In genomic region chr15:70111203-70112017, GRCh38 we compare ENCODE assay signal across 9 cellular contexts. TPM values are rescaled to one million over a fixed set of nuclear protein-coding genes. Genes with fewer than 3 reads are reported as not detected.
A peak's percentile ranks its signal among the peaks of the same experiment; 100 is the strongest.
DNase-seq lines count a peak whose midpoint lies in the region; ATAC-seq and TF ChIP-seq lines count a peak whose summit lies in the region.
"Had no signal": no experiment of that assay in that cellular context is flagged by ENCODE, and none has a peak within 500 bp of the region (broad histone marks: within the 10 kb centered on the region; RNA-seq: fewer than 3 reads in every experiment).

No MANE protein-coding gene starts in this region.

- peak; percentile 32; the same call in 1 of the 2 replicates for TF ChIP-seq EP300 in Ishikawa (IDR thresholded peaks at IDR 0.05; ENCODE audit: borderline replicate concordance)

- H3K4me1 ChIP-seq in mesodermal cell (ENCODE audit: control insufficient read depth, insufficient read depth, low read length, poor library complexity, severe bottlenecking): peaks cover 21% of the 10 kb centered on the region

- peak overlapping the region; percentile 2 for H3K4me3 ChIP-seq in mesodermal cell (ENCODE audit: extremely low read depth, insufficient read depth, low read length, poor library complexity, severe bottlenecking)

- no peaks in the 10 kb centered on the region for H3K36me3 ChIP-seq in mesodermal cell (ENCODE audit: control insufficient read depth, insufficient read depth, low read length)

- H3K9me3 ChIP-seq in mesodermal cell (ENCODE audit: control insufficient read depth, low read length): no peaks in the 10 kb centered on the region

- H3K4me3 Mint-ChIP-seq in endothelial cell (ENCODE audit: unreplicated experiment): no peak overlapping the region
- H3K4me3 Mint-ChIP-seq: B cell had no signal

- H3K27ac Mint-ChIP-seq in endothelial cell (ENCODE audit: unreplicated experiment): no peak overlapping the region
- H3K27ac Mint-ChIP-seq: B cell had no signal

- no peak for ATAC-seq in GM21447 (IDR thresholded peaks at IDR 0.05; ENCODE audit: unreplicated experiment)
- no peak for ATAC-seq in HG02763 (IDR thresholded peaks at IDR 0.05; ENCODE audit: unreplicated experiment)
- no peak for ATAC-seq in GM21390 (IDR thresholded peaks at IDR 0.05; ENCODE audit: unreplicated experiment)

- DNase-seq in OCI-M1 (lab: John Stamatoyannopoulos, UW): peak; percentile 83
- peak; percentile 73 for DNase-seq in endothelial cell (ENCODE audit: low spot score)

- no peaks in the 10 kb centered on the region for H3K36me3 Mint-ChIP-seq in endothelial cell (ENCODE audit: low read depth, unreplicated experiment)

- H3K27ac ChIP-seq in 22Rv1 (peak overlapping the region; percentile 64), mesodermal cell (ENCODE audit: low read depth, low read length, severe bottlenecking) (peak overlapping the region; percentile 86)

- H3K27me3 Mint-ChIP-seq in endothelial cell (ENCODE audit: unreplicated experiment): no peaks in the 10 kb centered on the region

- TF ChIP-seq RAD21 in Ishikawa (IDR thresholded peaks at IDR 0.05; ENCODE audit: low read depth): peak; percentile 24; the same call in 1 of the 2 replicates

- no peaks in the 10 kb centered on the region for H3K9me3 Mint-ChIP-seq in endothelial cell (ENCODE audit: unreplicated experiment)

- H3K4me1 Mint-ChIP-seq in endothelial cell (ENCODE audit: unreplicated experiment): peaks cover 18% of the 10 kb centered on the region

- WGBS in mesodermal cell (ENCODE audit: insufficient coverage in 2 of 2), 2 experiments: 1 to 5% methylated on average over 4 to 5 of the region's 7 CpGs

- TF ChIP-seq CTCF in 22Rv1 (IDR thresholded peaks at IDR 0.05) (no peak), endothelial cell (IDR thresholded peaks at IDR 0.05; ENCODE audit: unreplicated experiment) (no peak)

TF ChIP-seq in Ishikawa, 13 proteins besides CTCF, POLR2A, EP300 and RAD21:
- TF ChIP-seq EGR1 (IDR thresholded peaks at IDR 0.05) (no peak), NFIC (IDR thresholded peaks at IDR 0.05) (peak; percentile 38; the same call in 1 of the 2 replicates), ZBTB7A (IDR thresholded peaks at IDR 0.05; ENCODE audit: low read depth) (peak; percentile 58; the same call in 1 of the 2 replicates), CEBPB (IDR thresholded peaks at IDR 0.05) (no peak; the same call in 1 of the 2 replicates), TEAD4 (IDR thresholded peaks at IDR 0.05) (peak; percentile 53; the same call in 1 of the 2 replicates), USF1 (IDR thresholded peaks at IDR 0.05) (0 out of 2 replicates have a peak, but pooled peaks have one; percentile 8), TCF12 (IDR thresholded peaks at IDR 0.05; ENCODE audit: low read depth) (peak; percentile 73), YY1 (IDR thresholded peaks at IDR 0.05; ENCODE audit: low read depth) (peak; percentile 72; the same call in 1 of the 2 replicates)
- TF ChIP-seq, protein P1, sequence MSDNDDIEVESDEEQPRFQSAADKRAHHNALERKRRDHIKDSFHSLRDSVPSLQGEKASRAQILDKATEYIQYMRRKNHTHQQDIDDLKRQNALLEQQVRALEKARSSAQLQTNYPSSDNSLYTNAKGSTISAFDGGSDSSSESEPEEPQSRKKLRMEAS (IDR thresholded peaks at IDR 0.05): peak; percentile 63

RNA-seq across cellular contexts. Expression of gene TLE3, which starts 13.7 kb away (rescaled TPM):
- 80.8 TPM for total RNA-seq in endothelial cell (ENCODE audit: unreplicated experiment)
- polyA plus RNA-seq in mesodermal cell (2013, experiment 1 of 2): 50.9 TPM
- 51.5 TPM for polyA plus RNA-seq in mesodermal cell (2013, experiment 2 of 2)
